Comparison of ENCODE assay signal across 33 cellular contexts in the genomic region with DNA sequence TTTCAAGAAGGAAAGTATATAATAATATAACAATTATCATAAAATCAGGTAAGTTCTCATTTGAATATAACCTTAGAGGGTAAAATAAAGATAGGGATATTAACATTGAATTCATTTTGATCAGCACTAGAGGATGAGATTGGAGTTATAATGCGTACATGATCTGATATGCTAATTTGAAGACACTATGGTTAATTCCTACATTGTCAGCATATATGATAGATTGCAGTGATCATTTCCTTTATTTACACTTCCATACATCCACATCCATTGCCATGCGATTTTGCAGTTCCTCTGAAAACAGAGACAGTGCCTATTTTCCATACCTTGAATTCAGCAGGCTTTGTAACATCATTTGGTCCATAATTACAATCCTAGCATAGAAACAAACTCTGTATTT.
"Had no signal": no experiment of that assay in that cellular context is flagged by ENCODE, and none has a peak within 500 bp of the region (broad histone marks: within the 10 kb centered on the region; RNA-seq: fewer than 3 reads in every experiment).

No MANE protein-coding gene starts in this region.

- H3K36me3 ChIP-seq: adrenal gland, brain microvascular endothelial cell, breast epithelium had no signal

- H3K4me1 ChIP-seq: adrenal gland, body of pancreas, breast epithelium had no signal

- H3K9me3 ChIP-seq: adrenal gland, body of pancreas had no signal

- DNase-seq: activated B cell treated with CpG ODN at 0.5 μM for 24 hours; activated CD4-positive, alpha-beta memory T cell treated with anti-CD3 and anti-CD28 coated beads for 36 hours; activated CD4-positive, alpha-beta T cell treated with anti-CD3 and anti-CD28 coated beads for 4 hours; activated CD4-positive, alpha-beta T cell treated with anti-CD3 and anti-CD28 coated beads, Interleukin-2, amount 10 ng/mL, durations not matched to agents 24 days and 14 days; activated CD4-positive, alpha-beta T cell treated with anti-CD3 and anti-CD28 coated beads, Interleukin-2, amount 50 U/mL, for 1 hour; activated CD4-positive, alpha-beta T cell treated with anti-CD3 and anti-CD28 coated beads, Interleukin-2, amount 50 U/mL, for 4 hours; activated CD4-positive, CD25-positive, alpha-beta regulatory T cell treated with anti-CD3 and anti-CD28 coated beads, Interleukin-2, amount 50 U/mL, for 72 hours; activated CD8-positive, alpha-beta memory T cell treated with anti-CD3 and anti-CD28 coated beads, Interleukin-2, amount 50 U/mL, for 4 hours; activated CD8-positive, alpha-beta T cell treated with anti-CD3 and anti-CD28 coated beads for 36 hours; activated effector memory CD4-positive, alpha-beta T cell treated with anti-CD3 and anti-CD28 coated beads, Interleukin-2, amount 50 U/mL, for 16 hours; activated gamma-delta T cell treated with Interleukin-2 at 50 U/mL for 16 hours; activated naive CD4-positive, alpha-beta T cell; activated naive CD4-positive, alpha-beta T cell treated with anti-CD3 and anti-CD28 coated beads for 36 hours; activated naive CD4-positive, alpha-beta T cell treated with anti-CD3 and anti-CD28 coated beads, Interleukin-2, amount 50 U/mL, for 16 hours; activated naive CD8-positive, alpha-beta T cell treated with anti-CD3 and anti-CD28 coated beads for 36 hours; activated T-cell treated with anti-CD3 and anti-CD28 coated beads for 4 hours; activated T-cell treated with anti-CD3 and anti-CD28 coated beads, Interleukin-2, amount 50 U/mL, for 1 hour; activated T-cell treated with anti-CD3 and anti-CD28 coated beads, Interleukin-2, amount 50 U/mL, for 4 hours; activated T-cell treated with anti-CD3 and anti-CD28 coated beads, Interleukin-2, amount 50 U/mL, for 72 hours; adrenal gland; amniotic stem cell; aorta; body of pancreas; brain microvascular endothelial cell; central memory CD4-positive, alpha-beta T cell; T-helper 2 cell; T-helper 9 cell had no signal

- ATAC-seq: activated CD8-positive, alpha-beta T cell treated with anti-CD3 and anti-CD28 coated beads for 36 hours; activated naive CD4-positive, alpha-beta T cell treated with anti-CD3 and anti-CD28 coated beads, Interleukin-2, amount 50 U/mL, for 72 hours; activated T-cell treated with anti-CD3 and anti-CD28 coated beads, Interleukin-2, amount 50 U/mL, for 4 hours; activated T-cell treated with anti-CD3 and anti-CD28 coated beads, Interleukin-2, amount 50 U/mL, for 72 hours; activated T-helper 17 cell treated with anti-CD3 and anti-CD28 coated beads, Interleukin-2, amount 50 U/mL, for 72 hours; body of pancreas had no signal

- H3K4me3 ChIP-seq: adrenal gland, body of pancreas, breast epithelium had no signal

- H3K27ac ChIP-seq: adrenal gland, body of pancreas, brain microvascular endothelial cell, breast epithelium, VCaP had no signal

- H3K27me3 ChIP-seq: adrenal gland, body of pancreas, brain microvascular endothelial cell, breast epithelium had no signal

- FAIRE-seq: colon, TTC549 had no signal
